Comparison of ENCODE assay signal across 23 cellular contexts in the genomic region with DNA sequence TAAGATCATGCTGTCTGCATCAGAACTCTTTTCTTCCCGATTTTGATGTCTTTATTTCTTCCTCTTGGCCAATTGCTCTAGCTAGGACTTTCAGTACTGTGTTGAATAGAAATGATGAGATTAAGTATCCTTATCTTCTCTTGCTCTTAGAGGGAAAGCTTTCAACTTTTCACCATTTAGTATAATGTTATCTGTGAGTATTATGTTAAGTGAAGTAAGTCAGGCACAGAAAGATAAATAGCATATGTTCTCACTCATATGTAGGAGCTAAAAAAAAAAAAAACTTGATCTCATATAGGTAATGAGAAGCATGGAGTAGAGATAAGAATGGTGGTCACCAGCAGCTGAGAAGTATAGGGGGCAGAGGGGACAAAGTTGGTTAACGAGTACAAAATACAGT.
DNase-seq lines count a peak whose midpoint lies in the region; FAIRE-seq and TF ChIP-seq lines count a peak whose summit lies in the region.
"Had no signal": no experiment of that assay in that cellular context is flagged by ENCODE, and none has a peak within 500 bp of the region (broad histone marks: within the 10 kb centered on the region; RNA-seq: fewer than 3 reads in every experiment).

No MANE protein-coding gene starts in this region.

- WGBS in SK-N-SH (ENCODE audit: low lambda C conversion rate), result 15% methylated on average over 2 of the region's 2 CpGs
- no CpG with 5 or more reads among the region's 2 CpGs for WGBS in mesendoderm (ENCODE audit: extremely low coverage, insufficient coverage, low lambda C conversion rate)

- H3K4me2 ChIP-seq in SK-N-SH, result no peak overlapping the region
- no peak overlapping the region for H3K4me2 ChIP-seq in mesendoderm (ENCODE audit: low read length)
- H3K4me2 ChIP-seq: A549, BLaER1 had no signal

- no peak overlapping the region for H3K4me3 ChIP-seq in BE2C (ENCODE audit: low read depth, low read length)
- no peak overlapping the region for H3K4me3 ChIP-seq in SK-N-SH (ENCODE audit: low read depth in 2 of 2, low read length in 1 of 2)
- H3K4me3 ChIP-seq in mesendoderm (ENCODE audit: low read length), result no peak overlapping the region
- H3K4me3 ChIP-seq: A549, BLaER1, GM12878 had no signal

- no peak for TF ChIP-seq POLR2A in GM12892 (IDR thresholded peaks at IDR 0.05; ENCODE audit: low read depth, low read length)

- H2AK5ac ChIP-seq in mesendoderm (ENCODE audit: low read length), result no peak overlapping the region

- POLR2A ChIA-PET in SK-N-SH (lab: Yijun Ruan, JAX), result no interaction called here

- no peak overlapping the region for H3K23ac ChIP-seq in mesendoderm (ENCODE audit: low read length)

- H4K8ac ChIP-seq in mesendoderm (ENCODE audit: low read depth, low read length), result no peak overlapping the region

- no peaks in the 10 kb centered on the region for H3K79me1 ChIP-seq in mesendoderm (ENCODE audit: low read length)

- H3K79me2 ChIP-seq in SK-N-SH (ENCODE audit: insufficient read depth), result no peaks in the 10 kb centered on the region
- no peaks in the 10 kb centered on the region for H3K79me2 ChIP-seq in mesendoderm (ENCODE audit: control insufficient read depth, insufficient read depth, low read length)

- no peak overlapping the region for H2BK15ac ChIP-seq in mesendoderm (replicated peaks; ENCODE audit: low read depth)

- DNase-seq in BE2C, result peak; percentile 11
- no peak for DNase-seq in SK-N-SH
- peak; percentile 26 for DNase-seq in mesendoderm
- no peak for DNase-seq in stimulated activated CD4-positive, alpha-beta T cell treated with anti-CD3 and anti-CD28 coated beads, Interleukin-4, amount 100 ng/mL, for 1 hour
- DNase-seq in GM12892 (ENCODE audit: insufficient read length), result no peak
- DNase-seq: AML-193; C1 segment of cervical spinal cord; CD4-positive, alpha-beta memory T cell; CD4-positive, CD25-positive, alpha-beta regulatory T cell; CD8-positive, alpha-beta memory T cell; COR-L47; DMS 273 treated with DMSO at 0.1 percent for 48 hours; DMS153; DMS53; DMS79; DND-41; EL; GDM1 had no signal

- H3K9ac ChIP-seq in SK-N-SH, result no peak overlapping the region
- H3K9ac ChIP-seq in mesendoderm (ENCODE audit: low read length), result no peak overlapping the region
- H3K9ac ChIP-seq: BLaER1 had no signal

- no peaks in the 10 kb centered on the region for H3K36me3 ChIP-seq in BE2C
- H3K36me3 ChIP-seq in SK-N-SH (replicated peaks in 1 of 2; ENCODE audit: control insufficient read depth in 1 of 2, insufficient read depth in 2 of 2, low read length in 1 of 2), result no peaks in the 10 kb centered on the region
- no peaks in the 10 kb centered on the region for H3K36me3 ChIP-seq in mesendoderm (ENCODE audit: control insufficient read depth, insufficient read depth, low read length)
- H3K36me3 ChIP-seq: BLaER1 had no signal

- TF ChIP-seq CTCF in BE2C (IDR thresholded peaks at IDR 0.05; ENCODE audit: low read depth, low read length) (no peak), SK-N-SH (IDR thresholded peaks at IDR 0.05) (no peak)

- FAIRE-seq in GM12892 (lab: Jason Lieb, UNC), result no peak
- FAIRE-seq: A549, GM12878, GM19239 had no signal

- H3K27me3 ChIP-seq in BE2C, result no peaks in the 10 kb centered on the region
- no peaks in the 10 kb centered on the region for H3K27me3 ChIP-seq in SK-N-SH (ENCODE audit: insufficient read depth)
- H3K27me3 ChIP-seq in mesendoderm (ENCODE audit: insufficient read depth, low read length, poor library complexity), result no peaks in the 10 kb centered on the region
- H3K27me3 ChIP-seq: BLaER1 had no signal

- H3K4me1 ChIP-seq in BE2C (peaks cover 15% of the 10 kb centered on the region), SK-N-SH (ENCODE audit: control insufficient read depth in 1 of 2, insufficient read depth in 2 of 2, low read depth in 1 of 2, low read length in 1 of 2) (no peaks in the 10 kb centered on the region; a peak in 1 of 4 replicates), mesendoderm (ENCODE audit: control insufficient read depth, low read depth, low read length) (no peaks in the 10 kb centered on the region)
- H3K4me1 ChIP-seq: A549 had no signal

- no peaks in the 10 kb centered on the region for H3K9me3 ChIP-seq in BE2C
- H3K9me3 ChIP-seq in SK-N-SH, result peaks cover 3% of the 10 kb centered on the region; the same call in 1 of the 2 replicates

- H3F3A ChIP-seq in SK-N-SH (replicated peaks; ENCODE audit: insufficient read depth), result no peaks in the 10 kb centered on the region

- CTCF ChIA-PET in SK-N-SH (lab: Yijun Ruan, JAX), result no interaction called here

- H2AFZ ChIP-seq in SK-N-SH (ENCODE audit: low read depth), result no peak overlapping the region

- no peaks in the 10 kb centered on the region for H3K9me2 ChIP-seq in SK-N-SH

- H2BK5ac ChIP-seq in mesendoderm (ENCODE audit: low read length), result no peak overlapping the region

- H3K56ac ChIP-seq in mesendoderm (ENCODE audit: low read length), result no peak overlapping the region

- no peak overlapping the region for H3K18ac ChIP-seq in mesendoderm (ENCODE audit: low read length)

- TF ChIP-seq RAD21 in SK-N-SH (IDR thresholded peaks at IDR 0.05; ENCODE audit: low read length), result no peak

- no peak for TF ChIP-seq EP300 in SK-N-SH (IDR thresholded peaks at IDR 0.05; ENCODE audit: borderline replicate concordance in 1 of 2, low read depth in 1 of 2, low read length in 1 of 2)

- H2BK120ac ChIP-seq in mesendoderm (ENCODE audit: low read depth, low read length), result no peak overlapping the region

- H3K4ac ChIP-seq in mesendoderm (ENCODE audit: low read depth, low read length), result no peak overlapping the region

- H3K27ac ChIP-seq in SK-N-SH (ENCODE audit: low read depth in 2 of 2, low read length in 1 of 2) (no peak overlapping the region; a peak in 2 of 4 replicates), mesendoderm (ENCODE audit: low read depth, low read length) (no peak overlapping the region)
- H3K27ac ChIP-seq: 22Rv1, A549, BLaER1 had no signal

- no peak overlapping the region for H4K5ac ChIP-seq in mesendoderm (ENCODE audit: low read length)

- H4K20me1 ChIP-seq in SK-N-SH (ENCODE audit: insufficient read depth), result no peaks in the 10 kb centered on the region
- H4K20me1 ChIP-seq: BLaER1 had no signal

TF ChIP-seq in SK-N-SH, 30 proteins besides CTCF, POLR2A, EP300 and RAD21:
- TF ChIP-seq MAX (IDR thresholded peaks at IDR 0.05; ENCODE audit: low read depth), result no peak
- no peak for TF ChIP-seq FOXM1 (IDR thresholded peaks at IDR 0.05; ENCODE audit: low read depth)
- no peak for TF ChIP-seq IRF3 (IDR thresholded peaks at IDR 0.05; ENCODE audit: low read depth, low read length)
- no peak for TF ChIP-seq MEF2A (IDR thresholded peaks at IDR 0.05; ENCODE audit: borderline replicate concordance, low read depth)
- no peak for TF ChIP-seq TCF12 (IDR thresholded peaks at IDR 0.05)
- no peak for TF ChIP-seq RFX5 (IDR thresholded peaks at IDR 0.05; ENCODE audit: low read length)
- peak; percentile 44; the same call in 1 of the 2 replicates for TF ChIP-seq GATA2 (CRISPR knock-in tag; IDR thresholded peaks at IDR 0.05)
- TF ChIP-seq ELF1 (IDR thresholded peaks at IDR 0.05), result no peak
- peak; percentile 6; the same call in 1 of the 2 replicates for TF ChIP-seq RCOR1 (IDR thresholded peaks at IDR 0.05; ENCODE audit: low read length)

Comparison
In these comparisons a context has a peak if more than half of its experiments do, and no peak if none do; other contexts are left out.
1. DNase-seq: peak in BE2C (single experiment) and mesendoderm (single experiment); none in SK-N-SH (single experiment), stimulated activated CD4-positive, alpha-beta T cell treated with anti-CD3 and anti-CD28 coated beads, Interleukin-4, amount 100 ng/mL, for 1 hour (single experiment) and GM12892 (single experiment).